Comparison of ENCODE assay signal across 12 cellular contexts in genomic region chrX:46803140-46803539, GRCh38. TPM values are rescaled to one million over a fixed set of nuclear protein-coding genes. Genes with fewer than 3 reads are reported as not detected.
A peak's percentile ranks its signal among the peaks of the same experiment; 100 is the strongest.
DNase-seq lines count a peak whose midpoint lies in the region; ATAC-seq and TF ChIP-seq lines count a peak whose summit lies in the region.
"Had no signal": no experiment of that assay in that cellular context is flagged by ENCODE, and none has a peak within 500 bp of the region (broad histone marks: within the 10 kb centered on the region; RNA-seq: fewer than 3 reads in every experiment).

No MANE protein-coding gene starts in this region.

- TF ChIP-seq CTCF in DND-41 (IDR thresholded peaks at IDR 0.05; ENCODE audit: borderline replicate concordance, extremely low read depth, low read length, poor library complexity, severe bottlenecking) (peak; percentile 32), WI38 (IDR thresholded peaks at IDR 0.05; ENCODE audit: low read depth, low read length) (peak; percentile 13; the same call in 1 of the 2 replicates), esophagus squamous epithelium (IDR thresholded peaks at IDR 0.05) (peak in 2 of 6 experiments; percentile 15 to 51), tibial artery (IDR thresholded peaks at IDR 0.05) (no peak)

- H3K27ac ChIP-seq in DND-41 (ENCODE audit: low read length): no peak overlapping the region
- H3K27ac ChIP-seq in esophagus squamous epithelium: peak overlapping the region in 2 of 4 donors; percentile 62 to 65
- no peak overlapping the region for H3K27ac ChIP-seq in tibial artery

- intact Hi-C loops in esophagus squamous epithelium (cut with DNase I): no loop called here
- intact Hi-C loops in tibial artery (cut with DNase I; ENCODE audit: low total_unique reads): no loop called here

- TF ChIP-seq EP300 in Ishikawa (IDR thresholded peaks at IDR 0.05; ENCODE audit: borderline replicate concordance): no peak

- H2AFZ ChIP-seq in DND-41 (ENCODE audit: low read depth, low read length): no peak overlapping the region

- H3K4me1 ChIP-seq in DND-41 (ENCODE audit: insufficient read depth, low read length): no peaks in the 10 kb centered on the region
- H3K4me1 ChIP-seq in esophagus squamous epithelium: peaks cover 0 to 5% (median 0%) of the 10 kb centered on the region in 3 donors
- no peaks in the 10 kb centered on the region for H3K4me1 ChIP-seq in tibial artery

- no peak overlapping the region for H3K9ac ChIP-seq in DND-41 (ENCODE audit: low read depth, low read length)

- H3K79me2 ChIP-seq in DND-41 (ENCODE audit: insufficient read depth, low read length): no peaks in the 10 kb centered on the region

- H4K20me1 ChIP-seq in DND-41 (ENCODE audit: insufficient read depth, low read length): no peaks in the 10 kb centered on the region

- ATAC-seq in DND-41 (ENCODE audit: insufficient read depth, low read depth) (no peak), left lobe of liver (peak; percentile 78), HG02970 (IDR thresholded peaks at IDR 0.05; ENCODE audit: low FRiP score, unreplicated experiment) (no peak)

- no peak overlapping the region for H3K4me2 ChIP-seq in DND-41 (ENCODE audit: insufficient read depth, low read length)

- no peaks in the 10 kb centered on the region for H3K36me3 ChIP-seq in DND-41 (ENCODE audit: insufficient read depth, low read length)
- H3K36me3 ChIP-seq in esophagus squamous epithelium: no peaks in the 10 kb centered on the region
- no peaks in the 10 kb centered on the region for H3K36me3 ChIP-seq in tibial artery

- H3K9me3 ChIP-seq in DND-41 (ENCODE audit: insufficient read depth, low read length, severe bottlenecking) (no peaks in the 10 kb centered on the region), esophagus squamous epithelium (no peaks in the 10 kb centered on the region), tibial artery (no peaks in the 10 kb centered on the region)

- 21 to 47% methylated on average over 2 to 3 of the region's 3 CpGs for WGBS in esophagus squamous epithelium, 2 donors

- peak; percentile 24; the same call in 1 of the 2 replicates for TF ChIP-seq RAD21 in Ishikawa (IDR thresholded peaks at IDR 0.05; ENCODE audit: low read depth)

- DNase-seq in DND-41 (no peak), left lobe of liver (ENCODE audit: low spot score) (no peak), esophagus squamous epithelium (lab: John Stamatoyannopoulos, UW) (no peak), tibial artery (no peak)
- no peak for DNase-seq in activated CD4-positive, alpha-beta T cell treated with anti-CD3 and anti-CD28 coated beads, Interleukin-2, amount 50 U/mL, for 4 hours
- DNase-seq: islet precursor cell; nephron progenitor cell; NK-92 treated with Interleukin-12 subunit alpha and Interleukin-12 subunit beta, amount 100 ng/mL, for 24 hours; stimulated activated CD4-positive, alpha-beta T cell treated with anti-CD3 and anti-CD28 coated beads, Interleukin-12 subunit alpha, Interleukin-12 subunit beta, amount 100 ng/mL, for 4 hours had no signal

- H3K27me3 ChIP-seq in DND-41 (ENCODE audit: insufficient read depth, low read length, poor library complexity) (no peaks in the 10 kb centered on the region), esophagus squamous epithelium (no peaks in the 10 kb centered on the region), tibial artery (no peaks in the 10 kb centered on the region)

- no peak overlapping the region for H3K4me3 ChIP-seq in DND-41 (ENCODE audit: low read depth in 1 of 2, low read length in 2 of 2)
- H3K4me3 ChIP-seq in WI38 (ENCODE audit: low read depth, low read length): no peak overlapping the region
- H3K4me3 ChIP-seq in esophagus squamous epithelium: no peak overlapping the region
- H3K4me3 ChIP-seq in tibial artery: no peak overlapping the region

- TF ChIP-seq POLR2A in esophagus squamous epithelium (IDR thresholded peaks at IDR 0.05): no peak

TF ChIP-seq in Ishikawa, 13 proteins besides CTCF, POLR2A, EP300 and RAD21:
- TF ChIP-seq CEBPB (IDR thresholded peaks at IDR 0.05) (no peak), CREB1 (IDR thresholded peaks at IDR 0.05; ENCODE audit: low read depth) (no peak), TEAD4 (IDR thresholded peaks at IDR 0.05) (no peak), TAF1 (IDR thresholded peaks at IDR 0.05; ENCODE audit: low read depth) (no peak), NFIC (IDR thresholded peaks at IDR 0.05) (no peak), EGR1 (IDR thresholded peaks at IDR 0.05) (no peak), ZBTB7A (IDR thresholded peaks at IDR 0.05; ENCODE audit: low read depth) (no peak), TCF12 (IDR thresholded peaks at IDR 0.05; ENCODE audit: low read depth) (no peak), USF1 (IDR thresholded peaks at IDR 0.05) (no peak), YY1 (IDR thresholded peaks at IDR 0.05; ENCODE audit: low read depth) (no peak), FOXM1 (IDR thresholded peaks at IDR 0.05; ENCODE audit: borderline replicate concordance, low read depth) (no peak)
- TF ChIP-seq, protein P1, sequence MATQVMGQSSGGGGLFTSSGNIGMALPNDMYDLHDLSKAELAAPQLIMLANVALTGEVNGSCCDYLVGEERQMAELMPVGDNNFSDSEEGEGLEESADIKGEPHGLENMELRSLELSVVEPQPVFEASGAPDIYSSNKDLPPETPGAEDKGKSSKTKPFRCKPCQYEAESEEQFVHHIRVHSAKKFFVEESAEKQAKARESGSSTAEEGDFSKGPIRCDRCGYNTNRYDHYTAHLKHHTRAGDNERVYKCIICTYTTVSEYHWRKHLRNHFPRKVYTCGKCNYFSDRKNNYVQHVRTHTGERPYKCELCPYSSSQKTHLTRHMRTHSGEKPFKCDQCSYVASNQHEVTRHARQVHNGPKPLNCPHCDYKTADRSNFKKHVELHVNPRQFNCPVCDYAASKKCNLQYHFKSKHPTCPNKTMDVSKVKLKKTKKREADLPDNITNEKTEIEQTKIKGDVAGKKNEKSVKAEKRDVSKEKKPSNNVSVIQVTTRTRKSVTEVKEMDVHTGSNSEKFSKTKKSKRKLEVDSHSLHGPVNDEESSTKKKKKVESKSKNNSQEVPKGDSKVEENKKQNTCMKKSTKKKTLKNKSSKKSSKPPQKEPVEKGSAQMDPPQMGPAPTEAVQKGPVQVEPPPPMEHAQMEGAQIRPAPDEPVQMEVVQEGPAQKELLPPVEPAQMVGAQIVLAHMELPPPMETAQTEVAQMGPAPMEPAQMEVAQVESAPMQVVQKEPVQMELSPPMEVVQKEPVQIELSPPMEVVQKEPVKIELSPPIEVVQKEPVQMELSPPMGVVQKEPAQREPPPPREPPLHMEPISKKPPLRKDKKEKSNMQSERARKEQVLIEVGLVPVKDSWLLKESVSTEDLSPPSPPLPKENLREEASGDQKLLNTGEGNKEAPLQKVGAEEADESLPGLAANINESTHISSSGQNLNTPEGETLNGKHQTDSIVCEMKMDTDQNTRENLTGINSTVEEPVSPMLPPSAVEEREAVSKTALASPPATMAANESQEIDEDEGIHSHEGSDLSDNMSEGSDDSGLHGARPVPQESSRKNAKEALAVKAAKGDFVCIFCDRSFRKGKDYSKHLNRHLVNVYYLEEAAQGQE (IDR thresholded peaks at IDR 0.05; ENCODE audit: low read depth): no peak
- TF ChIP-seq, protein P2, sequence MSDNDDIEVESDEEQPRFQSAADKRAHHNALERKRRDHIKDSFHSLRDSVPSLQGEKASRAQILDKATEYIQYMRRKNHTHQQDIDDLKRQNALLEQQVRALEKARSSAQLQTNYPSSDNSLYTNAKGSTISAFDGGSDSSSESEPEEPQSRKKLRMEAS (IDR thresholded peaks at IDR 0.05): no peak

RNA-seq across cellular contexts. Expression of gene RP2, which starts 33.7 kb away (rescaled TPM):
- total RNA-seq in left lobe of liver: 4.1 TPM
- total RNA-seq in esophagus squamous epithelium: 10 to 100 TPM; 14.9 to 21.9 (median 17.6) TPM

RNA-seq across cellular contexts. Expression of gene SLC9A7, which starts 44.2 kb away (rescaled TPM):
- total RNA-seq in left lobe of liver (8.6 TPM), esophagus squamous epithelium (10 to 100 TPM in 2 of 4 donors, 1 to 10 TPM in 2; 6.4 to 16.4 (median 8.4) TPM)

Comparison
In these comparisons a context has a peak if more than half of its experiments do, and no peak if none do; other contexts are left out.
1. CTCF ChIP-seq: peak in DND-41 (single experiment) and WI38 (single experiment); none in tibial artery (0 of 2).